36 cellular contexts compared by ENCODE assay signal in the genomic region with DNA sequence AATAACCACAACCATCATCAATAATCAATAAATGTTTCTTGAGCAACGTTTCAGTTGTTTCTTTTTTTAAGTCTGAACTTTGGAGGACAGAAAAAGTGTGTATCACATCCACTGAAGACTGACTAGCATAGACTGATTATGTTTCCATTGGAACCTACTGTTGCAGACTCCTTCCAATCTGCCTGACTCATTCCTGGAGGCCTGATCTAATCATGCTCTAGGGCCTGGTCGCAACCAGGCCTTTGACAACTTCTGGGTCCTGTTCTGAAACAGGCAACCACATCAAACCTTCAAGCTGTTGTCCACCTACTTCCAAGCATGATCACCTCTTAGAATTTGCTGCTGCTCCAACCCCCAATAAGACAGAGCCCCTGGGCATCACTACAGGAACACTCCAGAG.
"Had no signal": no experiment of that assay in that cellular context is flagged by ENCODE, and none has a peak within 500 bp of the region (broad histone marks: within the 10 kb centered on the region; RNA-seq: fewer than 3 reads in every experiment).

No MANE protein-coding gene starts in this region.

- DNase-seq: activated CD4-positive, alpha-beta memory T cell treated with anti-CD3 and anti-CD28 coated beads, Interleukin-2, amount 10 ng/mL, durations not matched to agents 7 days and 5 days; activated CD4-positive, alpha-beta T cell treated with anti-CD3 and anti-CD28 coated beads for 1 hour; activated CD4-positive, alpha-beta T cell treated with anti-CD3 and anti-CD28 coated beads for 48 hours; activated CD4-positive, CD25-positive, alpha-beta regulatory T cell; activated CD8-positive, alpha-beta memory T cell treated with anti-CD3 and anti-CD28 coated beads for 24 hours; activated CD8-positive, alpha-beta memory T cell treated with anti-CD3 and anti-CD28 coated beads, Interleukin-2, amount 10 ng/mL, durations not matched to agents 7 days and 5 days; activated CD8-positive, alpha-beta memory T cell treated with anti-CD3 and anti-CD28 coated beads, Interleukin-2, amount 50 U/mL, for 48 hours; activated effector memory CD4-positive, alpha-beta T cell treated with anti-CD3 and anti-CD28 coated beads, Interleukin-2, amount 50 U/mL, for 16 hours; activated naive CD4-positive, alpha-beta T cell; activated naive CD4-positive, alpha-beta T cell treated with anti-CD3 and anti-CD28 coated beads, Interleukin-2, amount 50 U/mL, for 16 hours; activated naive CD8-positive, alpha-beta T cell treated with anti-CD3 and anti-CD28 coated beads for 36 hours; activated T-cell treated with anti-CD3 and anti-CD28 coated beads, Interleukin-2, amount 50 U/mL, for 72 hours; amniotic stem cell; aorta; Karpas-422; KBM-7; MM.1S; NCI-H1092 treated with DMSO at 0.1 percent for 48 hours; NCI-H1417; NCI-H146; NCI-H187; NCI-H2029 treated with DMSO at 0.1 percent for 48 hours; NCI-H2107; NCI-H2171; NCI-H510A; NCI-H526; NCI-H748 treated with DMSO at 0.1 percent for 48 hours; NK-92 treated with Interleukin-12 subunit alpha and Interleukin-12 subunit beta, amount 100 ng/mL, for 24 hours; PC-9; Right ventricle myocardium superior; SW 1271; T-helper 1 cell; T-helper 2 cell; T-helper 9 cell; WERI-Rb-1 had no signal

- H2AFZ ChIP-seq: PC-9 had no signal

- H3K9me3 ChIP-seq: breast epithelium had no signal

- H3K27me3 ChIP-seq: breast epithelium had no signal

- H3K4me1 ChIP-seq: breast epithelium had no signal

- H3K4me2 ChIP-seq: PC-9 had no signal

- H3K27ac ChIP-seq: breast epithelium, PC-9, WERI-Rb-1 had no signal

- H3K4me3 ChIP-seq: breast epithelium, PC-9 had no signal

- H3K36me3 ChIP-seq: breast epithelium, WERI-Rb-1 had no signal
